ENCODE assay signal across 11 cellular contexts in genomic region chr14:77007975-77008421, GRCh38. TPM values are rescaled to one million over a fixed set of nuclear protein-coding genes. Genes with fewer than 3 reads are reported as not detected.
DNase-seq lines count a peak whose midpoint lies in the region; ATAC-seq, FAIRE-seq and TF ChIP-seq lines count a peak whose summit lies in the region.
"Had no signal": no experiment of that assay in that cellular context is flagged by ENCODE, and none has a peak within 500 bp of the region (broad histone marks: within the 10 kb centered on the region; RNA-seq: fewer than 3 reads in every experiment).

No MANE protein-coding gene starts in this region.

- H3K4me3 Mint-ChIP-seq in WTC11: no peak overlapping the region

- no peak for FAIRE-seq in pancreas (lab: Jason Lieb, UNC)
- FAIRE-seq: K562 had no signal

- H3K27me3 ChIP-seq in esophagus squamous epithelium (no peaks in the 10 kb centered on the region), pancreas (no peaks in the 10 kb centered on the region)

- no peak overlapping the region for H3K27ac Mint-ChIP-seq in WTC11

- no peaks in the 10 kb centered on the region for H3K27me3 Mint-ChIP-seq in WTC11 (ENCODE audit: low read depth)

- H3K9me3 Mint-ChIP-seq in WTC11: no peaks in the 10 kb centered on the region

- H3K4me3 ChIP-seq in esophagus squamous epithelium: peak overlapping the region in 1 of 4 donors; percentile 3
- H3K4me3 ChIP-seq in pancreas: no peak overlapping the region
- H3K4me3 ChIP-seq: K562, SK-N-MC had no signal

- DNase-seq in D341Med (ENCODE audit: low spot score) (peak; percentile 70), NCI-H510A treated with DMSO at 0.1 percent for 48 hours (lab: John Stamatoyannopoulos, UW) (peak; percentile 92), esophagus squamous epithelium (lab: John Stamatoyannopoulos, UW) (no peak), pancreas (peak; percentile 92 to 99 (median 99)), WTC11 (ENCODE audit: low spot score) (no peak), head of caudate nucleus (no peak), T-helper 9 cell (no peak), 8988T (no peak)
- DNase-seq: stimulated activated CD4-positive, alpha-beta T cell treated with anti-CD3 and anti-CD28 coated beads, Interleukin-2, amount 100 ng/mL, for 24 hours had no signal

- WGBS in esophagus squamous epithelium, 2 donors: 28 to 29% methylated on average over 1 to 2 of the region's 3 CpGs
- 5 to 13% methylated on average over 3 of the region's 3 CpGs for WGBS in pancreas, 2 donors

- H3K9me3 ChIP-seq in esophagus squamous epithelium: no peaks in the 10 kb centered on the region
- H3K9me3 ChIP-seq in pancreas: no peaks in the 10 kb centered on the region

- H3K27ac ChIP-seq in esophagus squamous epithelium (peak overlapping the region; percentile 79 to 93 (median 89)), pancreas (peak overlapping the region; percentile 72 to 94 (median 82))
- H3K27ac ChIP-seq: SK-N-MC had no signal

- TF ChIP-seq POLR2A in esophagus squamous epithelium (IDR thresholded peaks at IDR 0.05): no peak

- peak; percentile 85 to 92 (median 91) for ATAC-seq in pancreas
- ATAC-seq in WTC11: no peak
- ATAC-seq: K562 had no signal

- H3K36me3 ChIP-seq in esophagus squamous epithelium: no peaks in the 10 kb centered on the region
- no peaks in the 10 kb centered on the region for H3K36me3 ChIP-seq in pancreas

- peaks cover 72% of the 10 kb centered on the region for H3K4me1 Mint-ChIP-seq in WTC11

- no peaks in the 10 kb centered on the region for H3K36me3 Mint-ChIP-seq in WTC11

- CTCF ChIA-PET in WTC11 (lab: Charles Lee): interaction anchor here (0.7 to 1.4 kb wide), 5 partner anchors 18 to 95 kb away, joined by 3 to 4 read pairs (median 3); no protein-coding TSS in a partner anchor

- H3K4me1 ChIP-seq in esophagus squamous epithelium (peaks cover 30 to 96% (median 38%) of the 10 kb centered on the region in 3 donors), pancreas (peaks cover 53 to 63% (median 56%) of the 10 kb centered on the region in 3 donors)

- POLR2A ChIA-PET in WTC11 (lab: Charles Lee): no interaction called here

- intact Hi-C loops in esophagus squamous epithelium (cut with DNase I) (no loop called here), pancreas (cut with DNase I) (no loop called here), head of caudate nucleus (cut with DNase I) (no loop called here)

- TF ChIP-seq CTCF in esophagus squamous epithelium (IDR thresholded peaks at IDR 0.05): no peak
- no peak for TF ChIP-seq CTCF in pancreas (IDR thresholded peaks at IDR 0.05)
- no peak for TF ChIP-seq CTCF in WTC11 (IDR thresholded peaks at IDR 0.05)

TF ChIP-seq in WTC11, 78 proteins besides CTCF, POLR2A, EP300 and RAD21:
- TF ChIP-seq ZNF416 (CRISPR knock-in tag; IDR thresholded peaks at IDR 0.05) (no peak), ZNF396 (CRISPR knock-in tag; IDR thresholded peaks at IDR 0.05; ENCODE audit: borderline replicate concordance) (no peak), HMGXB4 (CRISPR knock-in tag; IDR thresholded peaks at IDR 0.05) (no peak), ZNF512 (CRISPR knock-in tag; IDR thresholded peaks at IDR 0.05; ENCODE audit: borderline replicate concordance) (no peak), HMGA2 (CRISPR knock-in tag; IDR thresholded peaks at IDR 0.05) (no peak), RORB (CRISPR knock-in tag; IDR thresholded peaks at IDR 0.05) (no peak), E2F4 (CRISPR knock-in tag; IDR thresholded peaks at IDR 0.05; ENCODE audit: borderline replicate concordance, low read depth) (no peak), ZNF423 (CRISPR knock-in tag; IDR thresholded peaks at IDR 0.05) (no peak), ESRRA (CRISPR knock-in tag; IDR thresholded peaks at IDR 0.05; ENCODE audit: borderline replicate concordance) (no peak), ZBTB21 (CRISPR knock-in tag; IDR thresholded peaks at IDR 0.05; ENCODE audit: borderline replicate concordance) (no peak), ZNF232 (CRISPR knock-in tag; IDR thresholded peaks at IDR 0.05) (no peak), NFATC4 (CRISPR knock-in tag; IDR thresholded peaks at IDR 0.05) (no peak), TEAD4 (CRISPR knock-in tag; IDR thresholded peaks at IDR 0.05) (no peak), TCF7 (CRISPR knock-in tag; IDR thresholded peaks at IDR 0.05; ENCODE audit: low read depth) (no peak)

RNA-seq across cellular contexts. Expression of gene IRF2BPL, which starts 20.5 kb away (rescaled TPM):
- total RNA-seq in esophagus squamous epithelium (10 to 100 TPM; 15.8 to 28.8 (median 24.0) TPM), pancreas (10 to 100 TPM; 15.4 to 32.2 (median 25.5) TPM), WTC11 (2021) (106 to 126 TPM (median 110 TPM) in 3 replicates)
- polyA plus RNA-seq in pancreas: 10 to 100 TPM in 1 of 2 donors, 1 to 10 TPM in 1; 6.2 to 13.7 TPM

Comparison
In these comparisons a context has a peak if more than half of its experiments do, and no peak if none do; other contexts are left out.
1. DNase-seq: peak in D341Med (single experiment), NCI-H510A treated with DMSO at 0.1 percent for 48 hours (single experiment) and pancreas (6 of 6); none in esophagus squamous epithelium (single experiment), WTC11 (single experiment), head of caudate nucleus (0 of 42), T-helper 9 cell (single experiment) and 8988T (single experiment).